Comparison of ENCODE assay signal across 1 cellular context in the genomic region with DNA sequence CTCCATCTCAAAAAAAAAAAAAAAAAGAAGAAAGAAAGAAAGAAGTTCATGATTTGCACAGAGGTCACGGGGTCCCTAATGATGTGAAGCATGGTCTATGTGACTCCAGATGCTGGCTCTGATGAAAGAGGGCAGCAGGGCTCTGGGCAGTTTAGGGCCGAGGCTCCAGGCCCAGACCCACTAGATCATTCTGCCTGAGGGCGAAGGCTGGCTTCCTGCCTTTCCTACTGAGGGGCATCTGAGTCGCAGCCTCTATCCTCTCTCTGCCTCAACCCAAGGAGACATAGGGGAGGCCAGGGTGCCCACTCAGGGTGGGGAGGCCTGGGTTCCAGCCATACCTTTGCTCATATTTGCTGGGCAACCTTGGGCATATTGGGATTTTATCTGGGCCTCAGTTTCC.
TF ChIP-seq lines count a peak whose summit lies in the region.

No MANE protein-coding gene starts in this region.

TF ChIP-seq in GM12878, 131 proteins besides CTCF, POLR2A, EP300 and RAD21:
- TF ChIP-seq KAT2A (conservative IDR thresholded peaks at IDR 0.05; ENCODE audit: control insufficient read depth, low read depth, low read length) (no peak), CBX5 (IDR thresholded peaks at IDR 0.05; ENCODE audit: low read depth) (no peak), NRF1 (conservative IDR thresholded peaks at IDR 0.05; ENCODE audit: low read depth, low read length) (no peak), CBFB (IDR thresholded peaks at IDR 0.05; ENCODE audit: low read depth) (no peak), GATAD2B (conservative IDR thresholded peaks at IDR 0.05; ENCODE audit: low read depth) (no peak), ZNF217 (IDR thresholded peaks at IDR 0.05) (no peak), RB1 (IDR thresholded peaks at IDR 0.05; ENCODE audit: borderline replicate concordance) (no peak), FOS (IDR thresholded peaks at IDR 0.05; ENCODE audit: borderline replicate concordance, extremely low read depth, insufficient read length) (no peak), POLR2AphosphoS2 (IDR thresholded peaks at IDR 0.05; ENCODE audit: low read depth, low read length) (no peak)
- TF ChIP-seq, protein P1, sequence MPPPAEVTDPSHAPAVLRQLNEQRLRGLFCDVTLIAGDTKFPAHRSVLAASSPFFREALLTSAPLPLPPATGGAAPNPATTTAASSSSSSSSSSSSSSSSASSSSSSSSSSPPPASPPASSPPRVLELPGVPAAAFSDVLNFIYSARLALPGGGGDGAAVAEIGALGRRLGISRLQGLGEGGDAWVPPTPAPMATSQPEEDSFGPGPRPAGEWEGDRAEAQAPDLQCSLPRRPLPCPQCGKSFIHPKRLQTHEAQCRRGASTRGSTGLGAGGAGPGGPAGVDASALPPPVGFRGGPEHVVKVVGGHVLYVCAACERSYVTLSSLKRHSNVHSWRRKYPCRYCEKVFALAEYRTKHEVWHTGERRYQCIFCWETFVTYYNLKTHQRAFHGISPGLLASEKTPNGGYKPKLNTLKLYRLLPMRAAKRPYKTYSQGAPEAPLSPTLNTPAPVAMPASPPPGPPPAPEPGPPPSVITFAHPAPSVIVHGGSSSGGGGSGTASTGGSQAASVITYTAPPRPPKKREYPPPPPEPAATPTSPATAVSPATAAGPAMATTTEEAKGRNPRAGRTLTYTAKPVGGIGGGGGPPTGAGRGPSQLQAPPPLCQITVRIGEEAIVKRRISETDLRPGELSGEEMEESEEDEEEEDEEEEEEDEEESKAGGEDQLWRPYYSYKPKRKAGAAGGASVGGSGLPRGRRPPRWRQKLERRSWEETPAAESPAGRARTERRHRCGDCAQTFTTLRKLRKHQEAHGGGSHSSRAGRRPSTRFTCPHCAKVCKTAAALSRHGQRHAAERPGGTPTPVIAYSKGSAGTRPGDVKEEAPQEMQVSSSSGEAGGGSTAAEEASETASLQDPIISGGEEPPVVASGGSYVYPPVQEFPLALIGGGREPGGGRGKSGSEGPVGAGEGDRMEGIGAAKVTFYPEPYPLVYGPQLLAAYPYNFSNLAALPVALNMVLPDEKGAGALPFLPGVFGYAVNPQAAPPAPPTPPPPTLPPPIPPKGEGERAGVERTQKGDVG (CRISPR knock-in tag; IDR thresholded peaks at IDR 0.05): no peak
- TF ChIP-seq, protein P2, sequence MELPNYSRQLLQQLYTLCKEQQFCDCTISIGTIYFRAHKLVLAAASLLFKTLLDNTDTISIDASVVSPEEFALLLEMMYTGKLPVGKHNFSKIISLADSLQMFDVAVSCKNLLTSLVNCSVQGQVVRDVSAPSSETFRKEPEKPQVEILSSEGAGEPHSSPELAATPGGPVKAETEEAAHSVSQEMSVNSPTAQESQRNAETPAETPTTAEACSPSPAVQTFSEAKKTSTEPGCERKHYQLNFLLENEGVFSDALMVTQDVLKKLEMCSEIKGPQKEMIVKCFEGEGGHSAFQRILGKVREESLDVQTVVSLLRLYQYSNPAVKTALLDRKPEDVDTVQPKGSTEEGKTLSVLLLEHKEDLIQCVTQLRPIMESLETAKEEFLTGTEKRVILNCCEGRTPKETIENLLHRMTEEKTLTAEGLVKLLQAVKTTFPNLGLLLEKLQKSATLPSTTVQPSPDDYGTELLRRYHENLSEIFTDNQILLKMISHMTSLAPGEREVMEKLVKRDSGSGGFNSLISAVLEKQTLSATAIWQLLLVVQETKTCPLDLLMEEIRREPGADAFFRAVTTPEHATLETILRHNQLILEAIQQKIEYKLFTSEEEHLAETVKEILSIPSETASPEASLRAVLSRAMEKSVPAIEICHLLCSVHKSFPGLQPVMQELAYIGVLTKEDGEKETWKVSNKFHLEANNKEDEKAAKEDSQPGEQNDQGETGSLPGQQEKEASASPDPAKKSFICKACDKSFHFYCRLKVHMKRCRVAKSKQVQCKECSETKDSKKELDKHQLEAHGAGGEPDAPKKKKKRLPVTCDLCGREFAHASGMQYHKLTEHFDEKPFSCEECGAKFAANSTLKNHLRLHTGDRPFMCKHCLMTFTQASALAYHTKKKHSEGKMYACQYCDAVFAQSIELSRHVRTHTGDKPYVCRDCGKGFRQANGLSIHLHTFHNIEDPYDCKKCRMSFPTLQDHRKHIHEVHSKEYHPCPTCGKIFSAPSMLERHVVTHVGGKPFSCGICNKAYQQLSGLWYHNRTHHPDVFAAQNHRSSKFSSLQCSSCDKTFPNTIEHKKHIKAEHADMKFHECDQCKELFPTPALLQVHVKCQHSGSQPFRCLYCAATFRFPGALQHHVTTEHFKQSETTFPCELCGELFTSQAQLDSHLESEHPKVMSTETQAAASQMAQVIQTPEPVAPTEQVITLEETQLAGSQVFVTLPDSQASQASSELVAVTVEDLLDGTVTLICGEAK (IDR thresholded peaks at IDR 0.05; ENCODE audit: borderline replicate concordance): no peak
- TF ChIP-seq, protein P3, sequence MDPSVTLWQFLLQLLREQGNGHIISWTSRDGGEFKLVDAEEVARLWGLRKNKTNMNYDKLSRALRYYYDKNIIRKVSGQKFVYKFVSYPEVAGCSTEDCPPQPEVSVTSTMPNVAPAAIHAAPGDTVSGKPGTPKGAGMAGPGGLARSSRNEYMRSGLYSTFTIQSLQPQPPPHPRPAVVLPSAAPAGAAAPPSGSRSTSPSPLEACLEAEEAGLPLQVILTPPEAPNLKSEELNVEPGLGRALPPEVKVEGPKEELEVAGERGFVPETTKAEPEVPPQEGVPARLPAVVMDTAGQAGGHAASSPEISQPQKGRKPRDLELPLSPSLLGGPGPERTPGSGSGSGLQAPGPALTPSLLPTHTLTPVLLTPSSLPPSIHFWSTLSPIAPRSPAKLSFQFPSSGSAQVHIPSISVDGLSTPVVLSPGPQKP (IDR thresholded peaks at IDR 0.05; ENCODE audit: low read depth, low read length): no peak
TF ChIP-seq in GM12878: peak in this region for 0.
